Comparison of ENCODE assay signal across 8 cellular contexts in genomic region chr11:112289588-112290461, GRCh38. TPM values are rescaled to one million over a fixed set of nuclear protein-coding genes. Genes with fewer than 3 reads are reported as not detected.
DNase-seq lines count a peak whose midpoint lies in the region; ATAC-seq and TF ChIP-seq lines count a peak whose summit lies in the region.

No MANE protein-coding gene starts in this region.

- in situ Hi-C loops in G401 (cut with HindIII; ENCODE audit: low sequenced_read_pairs): no loop called here

- H3K27me3 Mint-ChIP-seq in progenitor cell of endocrine pancreas: peaks cover 61% of the 10 kb centered on the region

- H3K4me1 Mint-ChIP-seq in progenitor cell of endocrine pancreas (ENCODE audit: low read depth): peaks cover 7% of the 10 kb centered on the region

- H2AFZ ChIP-seq in KMS-11 (ENCODE audit: low read depth): peak overlapping the region; percentile 98; the same call in 1 of the 2 replicates

- H3K36me3 Mint-ChIP-seq in progenitor cell of endocrine pancreas (ENCODE audit: insufficient read depth): no peaks in the 10 kb centered on the region

- H3K27ac Mint-ChIP-seq in progenitor cell of endocrine pancreas: no peak overlapping the region

- H3K79me2 ChIP-seq in KMS-11 (ENCODE audit: insufficient read depth, low read depth): no peaks in the 10 kb centered on the region

- TF ChIP-seq CTCF in KMS-11 (conservative IDR thresholded peaks at IDR 0.05; ENCODE audit: low read depth, low read length) (peak; percentile 49), adrenal gland (IDR thresholded peaks at IDR 0.05) (peak; percentile 50 to 95 (median 80)), left ventricle myocardium inferior (IDR thresholded peaks at IDR 0.05; ENCODE audit: borderline replicate concordance) (peak; percentile 94), progenitor cell of endocrine pancreas (IDR thresholded peaks at IDR 0.05; ENCODE audit: unreplicated experiment) (peak; percentile 87)

- intact Hi-C loops in adrenal gland (cut with DNase I) (loop anchor here (5.0 to 10.0 kb wide), 3 partner anchors 175 to 995 kb away; no protein-coding TSS in a partner anchor), left ventricle myocardium inferior (cut with micrococcal nuclease) (loop anchor here (10.0 kb wide), 1 partner anchor 265 kb away; no protein-coding TSS in a partner anchor)

- peak overlapping the region; percentile 67 for H3K4me3 Mint-ChIP-seq in progenitor cell of endocrine pancreas (ENCODE audit: low read depth)

- peak overlapping the region; percentile 76 for H3K4me2 ChIP-seq in KMS-11

- H3K36me3 ChIP-seq in KMS-11 (ENCODE audit: insufficient read depth) (no peaks in the 10 kb centered on the region), adrenal gland (replicated peaks in 1 of 2) (no peaks in the 10 kb centered on the region), left ventricle myocardium inferior (no peaks in the 10 kb centered on the region), urinary bladder (ENCODE audit: insufficient read depth) (no peaks in the 10 kb centered on the region)

- no peak overlapping the region for H3K4me3 ChIP-seq in KMS-11 (IDR thresholded peaks at IDR 0.05; ENCODE audit: insufficient read depth, low read depth, low read length)
- peak overlapping the region in 2 of 4 donors; percentile 39 to 93 for H3K4me3 ChIP-seq in adrenal gland
- peak overlapping the region; percentile 78 for H3K4me3 ChIP-seq in left ventricle myocardium inferior
- H3K4me3 ChIP-seq in urinary bladder (ENCODE audit: low read depth, low read length): peak overlapping the region; percentile 60

- DNase-seq in G401 (ENCODE audit: low spot score): peak; percentile 47
- DNase-seq in SW480 (ENCODE audit: low spot score): peak; percentile 61
- DNase-seq in adrenal gland: peak; percentile 72 to 86 (median 83)
- peak; percentile 87 for DNase-seq in left ventricle myocardium inferior
- DNase-seq in progenitor cell of endocrine pancreas (ENCODE audit: low spot score, unreplicated experiment): peak; percentile 75

- no peaks in the 10 kb centered on the region for H3K27me3 ChIP-seq in KMS-11 (ENCODE audit: insufficient read depth, low read depth)
- H3K27me3 ChIP-seq in adrenal gland: no peaks in the 10 kb centered on the region
- H3K27me3 ChIP-seq in left ventricle myocardium inferior (ENCODE audit: low read depth): no peaks in the 10 kb centered on the region

- ATAC-seq in GM21786 (IDR thresholded peaks at IDR 0.05; ENCODE audit: unreplicated experiment): peak; percentile 90

- WGBS in adrenal gland, 4 donors: 3 to 8% (median 5%) methylated on average over 22 to 58 of the region's 58 CpGs
- WGBS in urinary bladder: 3% methylated on average over 58 of the region's 58 CpGs

- no peaks in the 10 kb centered on the region for H3K9me3 Mint-ChIP-seq in progenitor cell of endocrine pancreas (ENCODE audit: low read depth)

- TF ChIP-seq POLR2A in adrenal gland (IDR thresholded peaks at IDR 0.05): peak in 1 of 2 donors; percentile 24

- no peak overlapping the region for H3K27ac ChIP-seq in KMS-11
- peak overlapping the region in 2 of 5 donors; percentile 43 to 56 for H3K27ac ChIP-seq in adrenal gland
- H3K27ac ChIP-seq in left ventricle myocardium inferior (replicated peaks): peak overlapping the region; percentile 84
- no peak overlapping the region for H3K27ac ChIP-seq in urinary bladder (ENCODE audit: low read depth)

- H3K9me3 ChIP-seq in adrenal gland (replicated peaks in 1 of 3): no peaks in the 10 kb centered on the region
- H3K9me3 ChIP-seq in left ventricle myocardium inferior (replicated peaks): no peaks in the 10 kb centered on the region

- H4K20me1 ChIP-seq in KMS-11 (ENCODE audit: insufficient read depth): no peaks in the 10 kb centered on the region

- peak overlapping the region; percentile 37; the same call in 1 of the 2 replicates for H3K9ac ChIP-seq in KMS-11

- H3K4me1 ChIP-seq in KMS-11 (ENCODE audit: low read depth, poor library complexity, severe bottlenecking) (peaks cover 5% of the 10 kb centered on the region), adrenal gland (replicated peaks in 1 of 2) (peaks cover 7 to 39% of the 10 kb centered on the region in 2 donors), left ventricle myocardium inferior (peaks cover 44% of the 10 kb centered on the region), urinary bladder (ENCODE audit: insufficient read depth) (peaks cover 3% of the 10 kb centered on the region)

RNA-seq across cellular contexts. Expression of gene PLET1, which starts 29.2 kb away (rescaled TPM):
- total RNA-seq in G401 (2014; rRNA removed; shearing (Covaris generic)): not detected in 2 replicates
- total RNA-seq in adrenal gland (not detected), left ventricle myocardium inferior (not detected), progenitor cell of endocrine pancreas (not detected in 2 replicates), urinary bladder (not detected)
- polyA plus RNA-seq in adrenal gland (not detected), urinary bladder (not detected)
